8 cellular contexts compared by ENCODE assay signal in genomic region chr1:30908886-30909777, GRCh38. TPM values are rescaled to one million over a fixed set of nuclear protein-coding genes. Genes with fewer than 3 reads are reported as not detected.
DNase-seq lines count a peak whose midpoint lies in the region; ATAC-seq lines count a peak whose summit lies in the region.

No MANE protein-coding gene starts in this region.

- H3K27ac Mint-ChIP-seq in naive thymus-derived CD4-positive, alpha-beta T cell: peak overlapping the region in 6 of 9 donors; percentile 5 to 49 (median 24)

- peak overlapping the region in 5 of 11 experiments; percentile 53 to 91 (median 76); a peak in 10 of 22 replicates for H3K9ac ChIP-seq in BLaER1 treated with 17β-estradiol and CSF1 and Interleukin-3, amounts not matched to agents 10 nM and 100 nM

- peaks cover 0 to 4% (median 0%) of the 10 kb centered on the region in 5 donors for H3K36me3 Mint-ChIP-seq in naive thymus-derived CD4-positive, alpha-beta T cell

- intact Hi-C loops in naive thymus-derived CD4-positive, alpha-beta T cell (cut with micrococcal nuclease): loop anchor here in 1 of 2 donors (5.0 kb wide), 1 partner anchor 498 kb away; no protein-coding TSS in a partner anchor

- POLR2A ChIA-PET in naive thymus-derived CD4-positive, alpha-beta T cell (lab: Charles Lee): interaction anchor here (0.7 kb wide), 1 partner anchor 14 kb away, joined by 3 read pairs; no protein-coding TSS in a partner anchor

- peak overlapping the region; percentile 58 to 90 (median 84) for H3K4me3 Mint-ChIP-seq in naive thymus-derived CD4-positive, alpha-beta T cell

- H3K4me2 ChIP-seq in BLaER1 treated with 17β-estradiol and CSF1 and Interleukin-3, amounts not matched to agents 10 nM and 100 nM: peak overlapping the region; percentile 43 to 99 (median 94)

- DNase-seq in NCI-H526 (lab: John Stamatoyannopoulos, UW): peak; percentile 68 to 81
- DNase-seq in ecto neural progenitor cell (ENCODE audit: low spot score): peak; percentile 71
- DNase-seq in naive thymus-derived CD4-positive, alpha-beta T cell: peak in 1 of 9 donors; percentile 3
- DNase-seq in kidney glomerular epithelial cell (lab: John Stamatoyannopoulos, UW): no peak

- peaks cover 9 to 18% (median 15%) of the 10 kb centered on the region in 7 donors for H3K4me1 Mint-ChIP-seq in naive thymus-derived CD4-positive, alpha-beta T cell

- H3K9me3 Mint-ChIP-seq in naive thymus-derived CD4-positive, alpha-beta T cell: peaks cover 0 to 4% (median 0%) of the 10 kb centered on the region in 11 donors

- ATAC-seq in naive thymus-derived CD4-positive, alpha-beta T cell: no peak
- ATAC-seq in GM19455 (IDR thresholded peaks at IDR 0.05; ENCODE audit: unreplicated experiment) (no peak), HG03139 (IDR thresholded peaks at IDR 0.05; ENCODE audit: unreplicated experiment) (no peak), HG03280 (IDR thresholded peaks at IDR 0.05; ENCODE audit: unreplicated experiment) (no peak)

- peak overlapping the region in 9 of 10 experiments; percentile 21 to 86 (median 58); a peak in 15 of 20 replicates for H3K4me3 ChIP-seq in BLaER1 treated with 17β-estradiol and CSF1 and Interleukin-3, amounts not matched to agents 10 nM and 100 nM
- H3K4me3 ChIP-seq in naive thymus-derived CD4-positive, alpha-beta T cell (ENCODE audit: low read length): peak overlapping the region; percentile 13

- H4K20me1 ChIP-seq in BLaER1 treated with 17β-estradiol and CSF1 and Interleukin-3, amounts not matched to agents 10 nM and 100 nM: peaks cover 27 to 69% (median 39%) of the 10 kb centered on the region in 11 experiments

- peak overlapping the region in 5 of 11 experiments; percentile 42 to 96 (median 76); a peak in 10 of 22 replicates for H3K27ac ChIP-seq in BLaER1 treated with 17β-estradiol and CSF1 and Interleukin-3, amounts not matched to agents 10 nM and 100 nM
- no peak overlapping the region for H3K27ac ChIP-seq in naive thymus-derived CD4-positive, alpha-beta T cell (ENCODE audit: low read depth, low read length)

- H3K36me3 ChIP-seq in BLaER1 treated with 17β-estradiol and CSF1 and Interleukin-3, amounts not matched to agents 10 nM and 100 nM: peaks cover 0 to 4% (median 0%) of the 10 kb centered on the region in 11 experiments; a peak in 1 of 22 replicates
- no peaks in the 10 kb centered on the region for H3K36me3 ChIP-seq in naive thymus-derived CD4-positive, alpha-beta T cell (ENCODE audit: control insufficient read depth in 2 of 3, insufficient read depth in 3 of 3, low read length in 3 of 3)

- H3K27me3 ChIP-seq in BLaER1 treated with 17β-estradiol and CSF1 and Interleukin-3, amounts not matched to agents 10 nM and 100 nM: peaks cover 36 to 72% (median 69%) of the 10 kb centered on the region in 11 experiments
- peaks cover 0 to 4% of the 10 kb centered on the region in 2 donors for H3K27me3 ChIP-seq in naive thymus-derived CD4-positive, alpha-beta T cell (ENCODE audit: control insufficient read depth in 2 of 2, insufficient read depth in 2 of 2, low read length in 2 of 2)

- CTCF ChIA-PET in naive thymus-derived CD4-positive, alpha-beta T cell (lab: Charles Lee): interaction anchor here (0.6 to 2.9 kb wide), 3 partner anchors 108 to 139 kb away, joined by 3 to 16 read pairs (median 4); no protein-coding TSS in a partner anchor

- peaks cover 21 to 53% (median 27%) of the 10 kb centered on the region in 5 donors for H3K27me3 Mint-ChIP-seq in naive thymus-derived CD4-positive, alpha-beta T cell

- peaks cover 46 to 89% (median 62%) of the 10 kb centered on the region in 10 experiments for H3K4me1 ChIP-seq in BLaER1 treated with 17β-estradiol and CSF1 and Interleukin-3, amounts not matched to agents 10 nM and 100 nM
- peaks cover 0 to 6% of the 10 kb centered on the region in 2 donors for H3K4me1 ChIP-seq in naive thymus-derived CD4-positive, alpha-beta T cell (ENCODE audit: control insufficient read depth in 2 of 2, insufficient read depth in 2 of 2, low read length in 2 of 2)

- no peaks in the 10 kb centered on the region for H3K9me3 ChIP-seq in BLaER1 treated with 17β-estradiol and CSF1 and Interleukin-3, amounts not matched to agents 10 nM and 100 nM (replicated peaks in 1 of 11)
- H3K9me3 ChIP-seq in naive thymus-derived CD4-positive, alpha-beta T cell (ENCODE audit: control insufficient read depth in 2 of 3, low read length in 3 of 3): no peaks in the 10 kb centered on the region

RNA-seq across cellular contexts. Expression of gene SDC3, which starts 0.6 kb away (rescaled TPM):
- under 1 TPM; 0.19 to 0.42 (median 0.30) TPM for total RNA-seq in naive thymus-derived CD4-positive, alpha-beta T cell
- under 1 TPM in 1 of 2 donors, not detected in 1; 0.07 TPM for polyA plus RNA-seq in naive thymus-derived CD4-positive, alpha-beta T cell
